18 cellular contexts compared by ENCODE assay signal in the genomic region with DNA sequence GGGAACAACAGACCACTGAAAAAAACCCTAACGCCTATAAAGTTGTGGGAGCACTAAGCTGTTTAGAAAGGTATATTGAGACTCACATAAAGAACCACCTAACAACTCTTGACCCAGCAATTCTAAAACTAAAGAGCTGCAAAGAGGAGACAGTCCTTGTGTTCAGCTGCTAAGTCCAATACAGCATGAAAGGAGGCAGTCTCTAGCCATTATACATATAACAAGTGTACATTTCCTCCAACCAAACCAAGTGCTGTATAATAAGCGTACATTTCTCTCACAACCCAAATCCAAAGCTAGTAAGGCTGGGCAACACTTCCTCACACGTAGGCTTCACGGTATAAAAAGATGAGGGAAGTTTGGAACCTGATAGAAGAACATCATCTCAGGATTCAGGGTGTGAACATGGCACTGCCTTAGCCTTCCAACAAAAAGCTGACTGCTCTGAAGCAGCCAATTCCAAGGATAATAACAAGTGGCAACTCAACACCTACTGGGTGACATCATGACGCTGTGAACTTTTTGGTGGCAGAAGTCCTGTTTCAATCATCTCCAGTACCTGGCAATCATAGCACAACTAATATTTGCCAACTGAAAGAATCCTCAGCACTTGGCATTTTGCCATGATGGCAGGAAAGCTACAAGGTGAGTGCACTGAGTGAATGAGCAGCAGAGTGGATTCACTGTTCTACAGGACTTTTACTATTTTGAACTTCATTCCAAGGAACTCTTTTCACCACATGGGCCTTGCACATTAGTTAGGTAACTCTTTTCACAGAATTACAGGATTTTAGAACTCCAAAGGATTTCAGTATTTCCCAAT. TPM values are rescaled to one million over a fixed set of nuclear protein-coding genes. Genes with fewer than 3 reads are reported as not detected.
DNase-seq lines count a peak whose midpoint lies in the region; FAIRE-seq and TF ChIP-seq lines count a peak whose summit lies in the region.
"Had no signal": no experiment of that assay in that cellular context is flagged by ENCODE, and none has a peak within 500 bp of the region (broad histone marks: within the 10 kb centered on the region; RNA-seq: fewer than 3 reads in every experiment).

No MANE protein-coding gene starts in this region.

- H3K36me3 ChIP-seq in bronchial epithelial cell (ENCODE audit: control insufficient read depth, insufficient read depth, low read length) (peaks cover 19% of the 10 kb centered on the region), neutrophil (peaks cover 52% of the 10 kb centered on the region)
- H3K36me3 ChIP-seq: ovary had no signal

- H3K9me3 Mint-ChIP-seq in HFFc6: no peaks in the 10 kb centered on the region

- peaks cover 26% of the 10 kb centered on the region for H3K4me1 Mint-ChIP-seq in HFFc6 (ENCODE audit: low read depth)

- POLR2A ChIA-PET in AG04450 (lab: Yijun Ruan, JAX): interaction anchor here (0.6 kb wide), 1 partner anchor 19 kb away, joined by 3 read pairs; no protein-coding TSS in a partner anchor

- no peaks in the 10 kb centered on the region for H3K27me3 Mint-ChIP-seq in HFFc6 (ENCODE audit: insufficient read depth)

- FAIRE-seq in bronchial epithelial cell (lab: Jason Lieb, UNC): peak; percentile 83
- FAIRE-seq: colon had no signal

- H3K4me3 ChIP-seq in AG04450 (ENCODE audit: low read depth, low read length): no peak overlapping the region
- no peak overlapping the region for H3K4me3 ChIP-seq in bronchial epithelial cell (ENCODE audit: low read depth, low read length)
- H3K4me3 ChIP-seq in neutrophil (ENCODE audit: low read depth in 1 of 2, low read length in 1 of 2): no peak overlapping the region
- H3K4me3 ChIP-seq: ovary, suprapubic skin had no signal

- peak overlapping the region; percentile 12 for H3K27ac ChIP-seq in AG04450 (ENCODE audit: low read depth, low read length)
- peak overlapping the region; percentile 56 for H3K27ac ChIP-seq in neutrophil
- H3K27ac ChIP-seq: foreskin keratinocyte, ovary, suprapubic skin had no signal

- peaks cover 6% of the 10 kb centered on the region in 2 experiments for H3K4me1 ChIP-seq in neutrophil (ENCODE audit: control insufficient read depth in 1 of 2, insufficient read depth in 1 of 2, low read depth in 1 of 2, low read length in 1 of 2)

- peak overlapping the region; percentile 85 for H3K27ac Mint-ChIP-seq in HFFc6

- DNase-seq in AG04450 (ENCODE audit: low read depth, low spot score) (no peak), HFFc6 (no peak), bronchial epithelial cell (ENCODE audit: low read depth) (no peak), anterior cingulate cortex (lab: John Stamatoyannopoulos, UW) (no peak), SIG-M5 treated with dmso at 0.1 percent for 504 hours (lab: John Stamatoyannopoulos, UW; ENCODE audit: unreplicated experiment) (no peak), middle frontal gyrus (ENCODE audit: extremely low spot score, low spot score) (no peak)
- DNase-seq: activated CD4-positive, alpha-beta T cell treated with anti-CD3 and anti-CD28 coated beads for 4 hours; activated CD8-positive, alpha-beta memory T cell treated with anti-CD3 and anti-CD28 coated beads, Interleukin-2, amount 50 U/mL, for 4 hours; activated naive CD4-positive, alpha-beta T cell; GOT3; Karpas-422; NCI-H1105 treated with DMSO at 0.1 percent for 48 hours; ovary; stimulated activated CD4-positive, alpha-beta T cell treated with anti-CD3 and anti-CD28 coated beads, Interleukin-4, amount 100 ng/mL, for 24 hours had no signal

- H3K27me3 ChIP-seq in AG04450 (ENCODE audit: control insufficient read depth, insufficient read depth, low read length) (no peaks in the 10 kb centered on the region), bronchial epithelial cell (ENCODE audit: control insufficient read depth, insufficient read depth, low read length) (no peaks in the 10 kb centered on the region), neutrophil (no peaks in the 10 kb centered on the region)
- H3K27me3 ChIP-seq: foreskin keratinocyte, ovary, suprapubic skin had no signal

- no peak for TF ChIP-seq CTCF in AG04450 (IDR thresholded peaks at IDR 0.05; ENCODE audit: low read depth, low read length)
- no peak for TF ChIP-seq CTCF in HFFc6 (IDR thresholded peaks at IDR 0.05)
- no peak for TF ChIP-seq CTCF in bronchial epithelial cell (IDR thresholded peaks at IDR 0.05; ENCODE audit: insufficient read depth, low read length, severe bottlenecking)
- TF ChIP-seq CTCF in neutrophil (IDR thresholded peaks at IDR 0.05): no peak

- H3K9me3 ChIP-seq in AG04450 (ENCODE audit: control insufficient read depth, insufficient read depth, low read length): no peaks in the 10 kb centered on the region
- no peaks in the 10 kb centered on the region for H3K9me3 ChIP-seq in neutrophil
- H3K9me3 ChIP-seq: ovary, suprapubic skin had no signal

- CTCF ChIA-PET in AG04450 (lab: Charles Lee): interaction anchor here (0.9 to 1.2 kb wide), 2 partner anchors 12 to 92 kb away, joined by 3 to 4 read pairs; no protein-coding TSS in a partner anchor

- peaks cover 36% of the 10 kb centered on the region for H3K36me3 Mint-ChIP-seq in HFFc6 (ENCODE audit: low read depth)

- H3K4me3 Mint-ChIP-seq in HFFc6: no peak overlapping the region

RNA-seq across cellular contexts. Expression of gene TBC1D20, which starts 16.6 kb away (rescaled TPM):
- polyA plus RNA-seq in AG04450 (2011; rRNA removed): 40.1 and 45.6 TPM in 2 replicates
- polyA minus RNA-seq in AG04450 (2011; rRNA and poly(A)+ RNA removed): 60.0 and 84.1 TPM in 2 replicates
- total RNA-seq in HFFc6 (2021; fragmentation: NEBNext Ultra II Directional; extraction: Animal tissue kit (Norgen Biotek cat#: 25700)): 10 to 100 TPM; 36.7 to 47.0 (median 42.1) TPM
- total RNA-seq in bronchial epithelial cell: 30.0 and 35.8 TPM in 2 replicates

RNA-seq across cellular contexts. Expression of gene RBCK1, which starts 37.6 kb away (rescaled TPM):
- 57.4 and 69.3 TPM in 2 replicates for polyA plus RNA-seq in AG04450 (2011; rRNA removed)
- 54.7 and 98.6 TPM in 2 replicates for polyA minus RNA-seq in AG04450 (2011; rRNA and poly(A)+ RNA removed)
- 10 to 100 TPM; 76.4 to 84.1 (median 77.2) TPM for total RNA-seq in HFFc6 (2021; fragmentation: NEBNext Ultra II Directional; extraction: Animal tissue kit (Norgen Biotek cat#: 25700))
- total RNA-seq in bronchial epithelial cell: 178 and 202 TPM in 2 replicates
